29 cellular contexts compared by ENCODE assay signal in genomic region chrX:124981420-124981819, GRCh38. TPM values are rescaled to one million over a fixed set of nuclear protein-coding genes. Genes with fewer than 3 reads are reported as not detected.
"Had no signal": no experiment of that assay in that cellular context is flagged by ENCODE, and none has a peak within 500 bp of the region (broad histone marks: within the 10 kb centered on the region; RNA-seq: fewer than 3 reads in every experiment).

No MANE protein-coding gene starts in this region.

- H3K27me3 Mint-ChIP-seq: activated CD8-positive, alpha-beta memory T cell treated with anti-CD3 and anti-CD28 coated beads, Interleukin-2, amount 10 ng/mL, durations not matched to agents 7 days and 5 days; activated naive CD8-positive, alpha-beta T cell treated with anti-CD3 and anti-CD28 coated beads, Interleukin-2, amount 50 U/mL, for 24 hours; central memory CD8-positive, alpha-beta T cell had no signal

- H3K27ac Mint-ChIP-seq: activated CD8-positive, alpha-beta memory T cell treated with anti-CD3 and anti-CD28 coated beads, Interleukin-2, amount 10 ng/mL, durations not matched to agents 7 days and 5 days; activated naive CD4-positive, alpha-beta T cell treated with anti-CD3 and anti-CD28 coated beads, Interleukin-2, amount 50 U/mL, for 72 hours; activated naive CD8-positive, alpha-beta T cell treated with anti-CD3 and anti-CD28 coated beads, Interleukin-2, amount 50 U/mL, for 24 hours; activated T-cell treated with anti-CD3 and anti-CD28 coated beads, Interleukin-2, amount 50 U/mL, for 24 hours; activated T-helper 1 cell treated with anti-CD3 and anti-CD28 coated beads, Interleukin-12 subunit alpha, Interleukin-12 subunit beta, Interleukin-2, Interleukin-4 antibody, amounts not matched to agents 30 ng/mL and 10 ng/mL and 1 ng/mL, durations not matched to agents 14 hours and 24 hours and 36 hours; T-helper 1 cell treated with Interleukin-12 subunit alpha and Interleukin-12 subunit beta and Interleukin-4 antibody, amounts not matched to agents 30 μg/mL and 1 μg/mL, for 36 hours; WTC11 had no signal

- H3K4me1 Mint-ChIP-seq: activated CD8-positive, alpha-beta memory T cell treated with anti-CD3 and anti-CD28 coated beads, Interleukin-2, amount 10 ng/mL, durations not matched to agents 7 days and 5 days; activated naive CD8-positive, alpha-beta T cell treated with anti-CD3 and anti-CD28 coated beads, Interleukin-2, amount 50 U/mL, for 24 hours; central memory CD8-positive, alpha-beta T cell; WTC11 had no signal

- ATAC-seq: activated CD8-positive, alpha-beta memory T cell treated with anti-CD3 and anti-CD28 coated beads, Interleukin-2, amount 10 ng/mL, durations not matched to agents 7 days and 5 days; activated naive CD4-positive, alpha-beta T cell treated with anti-CD3 and anti-CD28 coated beads, Interleukin-2, amount 50 U/mL, for 72 hours; activated naive CD8-positive, alpha-beta T cell treated with anti-CD3 and anti-CD28 coated beads, Interleukin-2, amount 50 U/mL, for 24 hours; body of pancreas; K562; PC-3; SK-N-SH treated with all-trans-retinoic acid at 6 μM for 48 hours; WTC11 had no signal

- H3K36me3 Mint-ChIP-seq: activated CD8-positive, alpha-beta memory T cell treated with anti-CD3 and anti-CD28 coated beads, Interleukin-2, amount 10 ng/mL, durations not matched to agents 7 days and 5 days; activated naive CD4-positive, alpha-beta T cell treated with anti-CD3 and anti-CD28 coated beads, Interleukin-2, amount 50 U/mL, for 72 hours; WTC11 had no signal

- H3K4me3 Mint-ChIP-seq: activated CD8-positive, alpha-beta memory T cell treated with anti-CD3 and anti-CD28 coated beads, Interleukin-2, amount 10 ng/mL, durations not matched to agents 7 days and 5 days; activated naive CD8-positive, alpha-beta T cell treated with anti-CD3 and anti-CD28 coated beads, Interleukin-2, amount 50 U/mL, for 24 hours; activated T-cell treated with anti-CD3 and anti-CD28 coated beads, Interleukin-2, amount 50 U/mL, for 24 hours; activated T-helper 1 cell treated with anti-CD3 and anti-CD28 coated beads, Interleukin-12 subunit alpha, Interleukin-12 subunit beta, Interleukin-2, Interleukin-4 antibody, amounts not matched to agents 30 ng/mL and 10 ng/mL and 1 ng/mL, durations not matched to agents 14 hours and 24 hours and 36 hours; central memory CD8-positive, alpha-beta T cell; T-helper 1 cell treated with Interleukin-12 subunit alpha and Interleukin-12 subunit beta and Interleukin-4 antibody, amounts not matched to agents 30 μg/mL and 1 μg/mL, for 36 hours; WTC11 had no signal

- DNase-seq: activated CD4-positive, alpha-beta T cell treated with anti-CD3 and anti-CD28 coated beads for 48 hours; activated CD4-positive, alpha-beta T cell treated with anti-CD3 and anti-CD28 coated beads, Interleukin-2, amount 50 U/mL, for 4 hours; activated CD4-positive, CD25-positive, alpha-beta regulatory T cell treated with anti-CD3 and anti-CD28 coated beads, Interleukin-2, amount 50 U/mL, for 72 hours; activated CD8-positive, alpha-beta memory T cell treated with anti-CD3 and anti-CD28 coated beads, Interleukin-2, amount 10 ng/mL, durations not matched to agents 7 days and 5 days; activated effector memory CD4-positive, alpha-beta T cell treated with Interleukin-2 at 50 U/mL for 16 hours; activated naive CD4-positive, alpha-beta T cell; activated naive CD8-positive, alpha-beta T cell treated with anti-CD3 and anti-CD28 coated beads, Interleukin-2, amount 50 U/mL, for 24 hours; activated T-cell treated with anti-CD3 and anti-CD28 coated beads, Interleukin-2, amount 50 U/mL, for 24 hours; amniotic stem cell; body of pancreas; colonic mucosa; Karpas-422; MM.1S; NCI-H146; NCI-H2029; NCI-H2171; NCI-H2227 treated with DMSO at 0.1 percent for 48 hours; NCI-H510A; NCI-H526 treated with DMSO at 0.1 percent for 48 hours; PC-3; SHP77 had no signal

- H3K9me3 Mint-ChIP-seq: activated naive CD4-positive, alpha-beta T cell treated with anti-CD3 and anti-CD28 coated beads, Interleukin-2, amount 50 U/mL, for 72 hours; activated naive CD8-positive, alpha-beta T cell treated with anti-CD3 and anti-CD28 coated beads, Interleukin-2, amount 50 U/mL, for 24 hours; activated T-cell treated with anti-CD3 and anti-CD28 coated beads, Interleukin-2, amount 50 U/mL, for 24 hours; activated T-helper 1 cell treated with anti-CD3 and anti-CD28 coated beads, Interleukin-12 subunit alpha, Interleukin-12 subunit beta, Interleukin-2, Interleukin-4 antibody, amounts not matched to agents 30 ng/mL and 10 ng/mL and 1 ng/mL, durations not matched to agents 14 hours and 24 hours and 36 hours; central memory CD8-positive, alpha-beta T cell; T-helper 1 cell treated with Interleukin-12 subunit alpha and Interleukin-12 subunit beta and Interleukin-4 antibody, amounts not matched to agents 30 μg/mL and 1 μg/mL, for 36 hours; WTC11 had no signal

RNA-seq across cellular contexts. Expression of gene TENM1, which starts 17.8 kb away (rescaled TPM):
- total RNA-seq: activated T-helper 1 cell treated with anti-CD3 and anti-CD28 coated beads, Interleukin-12 subunit alpha, Interleukin-12 subunit beta, Interleukin-2, Interleukin-4 antibody, amounts not matched to agents 30 ng/mL and 10 ng/mL and 1 ng/mL, durations not matched to agents 14 hours and 24 hours and 36 hours; SJSA1 had no signal
